ENCODE assay signal across 8 cellular contexts in the genomic region with DNA sequence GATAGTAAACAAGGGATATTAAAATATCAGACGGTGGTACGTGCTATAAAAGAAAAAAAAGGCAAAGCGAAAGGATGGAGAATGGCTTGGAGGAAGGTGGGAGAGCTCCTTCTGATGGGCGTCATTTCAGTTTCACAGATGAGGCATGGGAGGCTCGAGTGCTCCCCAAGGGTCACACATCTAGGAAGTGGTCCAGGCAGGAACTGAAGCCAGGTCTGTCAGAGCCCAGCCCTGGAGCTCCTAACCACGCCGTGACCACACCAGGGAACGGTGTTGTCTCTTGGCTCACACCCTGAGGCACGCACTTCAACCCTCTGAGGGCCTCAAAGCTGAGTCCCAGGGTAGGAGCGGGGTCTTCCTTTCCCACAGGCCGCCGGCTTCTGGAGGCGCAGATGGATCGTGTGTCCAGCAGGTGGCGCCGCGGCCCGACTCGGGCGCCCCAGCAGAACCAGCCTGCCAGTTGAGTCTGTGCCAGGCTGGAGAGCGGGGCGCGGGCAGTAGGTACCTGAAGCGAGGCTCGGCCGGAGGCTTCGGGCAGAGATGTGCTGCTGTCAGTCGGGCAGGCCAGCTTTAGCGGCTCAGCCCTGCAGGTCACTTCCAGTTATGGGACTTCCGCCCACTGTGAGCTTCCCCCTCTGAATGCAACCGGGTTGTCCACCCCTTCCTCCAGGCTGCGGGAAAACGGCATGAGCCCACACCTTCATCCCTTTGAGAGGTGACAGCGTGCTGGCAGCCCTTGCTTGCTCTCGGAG.
DNase-seq lines count a peak whose midpoint lies in the region; ATAC-seq, FAIRE-seq and TF ChIP-seq lines count a peak whose summit lies in the region.

No MANE protein-coding gene starts in this region.

- no peak for ATAC-seq in HG02840 (IDR thresholded peaks at IDR 0.05; ENCODE audit: low FRiP score, unreplicated experiment)

- peaks cover 10% of the 10 kb centered on the region for H3K9me3 Mint-ChIP-seq in activated CD4-positive, alpha-beta memory T cell treated with anti-CD3 and anti-CD28 coated beads for 36 hours

- peak overlapping the region; percentile 33 for H3K4me3 ChIP-seq in epithelial cell of proximal tubule (ENCODE audit: low read depth, low read length)

- POLR2A ChIA-PET in activated CD4-positive, alpha-beta memory T cell treated with anti-CD3 and anti-CD28 coated beads for 36 hours (lab: Charles Lee), result no interaction called here

- TF ChIP-seq POLR2A in GM12891 (IDR thresholded peaks at IDR 0.05; ENCODE audit: low read depth, low read length), result no peak

- H3K27ac Mint-ChIP-seq in activated CD4-positive, alpha-beta memory T cell treated with anti-CD3 and anti-CD28 coated beads for 36 hours, result no peak overlapping the region

- peak; percentile 86 for TF ChIP-seq CTCF in epithelial cell of proximal tubule (conservative IDR thresholded peaks at IDR 0.05; ENCODE audit: low read depth, low read length)

- peaks cover 6% of the 10 kb centered on the region for H3K27me3 Mint-ChIP-seq in activated CD4-positive, alpha-beta memory T cell treated with anti-CD3 and anti-CD28 coated beads for 36 hours

- DNase-seq in ACHN, result peak; percentile 57
- peak; percentile 63 for DNase-seq in GM12891 (ENCODE audit: insufficient read length, low spot score)
- DNase-seq in NCI-H345 (lab: John Stamatoyannopoulos, UW), result peak; percentile 57
- DNase-seq in activated CD4-positive, alpha-beta memory T cell treated with anti-CD3 and anti-CD28 coated beads for 36 hours, result peak; percentile 61
- no peak for DNase-seq in epithelial cell of proximal tubule (ENCODE audit: low read depth)
- DNase-seq in midbrain (lab: John Stamatoyannopoulos, UW), result peak; percentile 73
- peak; percentile 14 to 28 for DNase-seq in stimulated activated CD8-positive, alpha-beta memory T cell treated with anti-CD3 and anti-CD28 coated beads, Interleukin-7, amount 100 ng/mL, for 48 hours (ENCODE audit: extremely low read depth in 1 of 2, low read depth in 1 of 2)

- no peaks in the 10 kb centered on the region for H3K4me1 Mint-ChIP-seq in activated CD4-positive, alpha-beta memory T cell treated with anti-CD3 and anti-CD28 coated beads for 36 hours (ENCODE audit: low read depth)

- intact Hi-C loops in activated CD4-positive, alpha-beta memory T cell treated with anti-CD3 and anti-CD28 coated beads for 36 hours (cut with micrococcal nuclease), result loop anchor here (5.0 to 10.0 kb wide), 2 partner anchors 274 to 592 kb away; no protein-coding TSS in a partner anchor

- H3K4me3 Mint-ChIP-seq in activated CD4-positive, alpha-beta memory T cell treated with anti-CD3 and anti-CD28 coated beads for 36 hours, result no peak overlapping the region

- no peaks in the 10 kb centered on the region for H3K36me3 Mint-ChIP-seq in activated CD4-positive, alpha-beta memory T cell treated with anti-CD3 and anti-CD28 coated beads for 36 hours

- in situ Hi-C loops in ACHN (cut with HindIII; ENCODE audit: low pct_ligation_motif_present, low pct_unique_long_range_greater_than_20kb, low sequenced_read_pairs), result no loop called here

- FAIRE-seq in GM12891 (lab: Jason Lieb, UNC), result no peak

- CTCF ChIA-PET in activated CD4-positive, alpha-beta memory T cell treated with anti-CD3 and anti-CD28 coated beads for 36 hours (lab: Charles Lee), result interaction anchor here (0.6 to 4.9 kb wide), 40 partner anchors 10 to 710 kb away, joined by 3 to 47 read pairs (median 4); partner anchors contain the start of gene HRH1

TF ChIP-seq in GM12891, 5 proteins besides CTCF, POLR2A, EP300 and RAD21:
- TF ChIP-seq TAF1 (IDR thresholded peaks at IDR 0.05; ENCODE audit: low read depth, low read length) (no peak), POU2F2 (IDR thresholded peaks at IDR 0.05; ENCODE audit: low read depth, low read length) (no peak), POLR2AphosphoS5 (IDR thresholded peaks at IDR 0.05; ENCODE audit: low read depth, low read length) (no peak), PAX5 (IDR thresholded peaks at IDR 0.05; ENCODE audit: insufficient read depth, low read length, severe bottlenecking) (no peak), SPI1 (IDR thresholded peaks at IDR 0.05; ENCODE audit: low read depth, low read length) (no peak)
